In genomic region chr3:31533169-31533870, GRCh38 we compare ENCODE assay signal across 8 cellular contexts. TPM values are rescaled to one million over a fixed set of nuclear protein-coding genes. Genes with fewer than 3 reads are reported as not detected.
DNase-seq lines count a peak whose midpoint lies in the region; ATAC-seq, FAIRE-seq and TF ChIP-seq lines count a peak whose summit lies in the region.

No MANE protein-coding gene starts in this region.

- TF ChIP-seq RAD21 in K562 (CRISPR knock-in tag; conservative IDR thresholded peaks at IDR 0.05 in 1 of 2, IDR thresholded peaks at IDR 0.05 in 1 of 2), result peak in 1 of 2 experiments; percentile 19; a peak in 1 of 4 replicates

- intact Hi-C loops in K562 (cut with micrococcal nuclease), result loop anchor here (5.0 kb wide), 2 partner anchors 81 to 164 kb away; no protein-coding TSS in a partner anchor
- intact Hi-C loops in spleen (cut with DNase I; ENCODE audit: low total_unique reads), result no loop called here

- peak overlapping the region; percentile 80 for H3K4me2 ChIP-seq in K562 (ENCODE audit: insufficient read depth, low read length)

- H3K9me3 ChIP-seq in K562 (replicated peaks; ENCODE audit: control insufficient read depth, insufficient read depth, low read depth, low read length), result no peaks in the 10 kb centered on the region
- no peaks in the 10 kb centered on the region for H3K9me3 ChIP-seq in spleen

- peaks cover 40% of the 10 kb centered on the region for H4K20me1 ChIP-seq in K562 (replicated peaks; ENCODE audit: control insufficient read depth, insufficient read depth, low read length)

- H3K36me3 ChIP-seq in ACC112 (ENCODE audit: insufficient read depth, low read length), result no peaks in the 10 kb centered on the region
- peaks cover 15% of the 10 kb centered on the region for H3K36me3 ChIP-seq in K562 (ENCODE audit: control insufficient read depth, insufficient read depth, low read length)
- no peaks in the 10 kb centered on the region for H3K36me3 ChIP-seq in spleen

- H3K27me3 ChIP-seq in ACC112 (ENCODE audit: insufficient read depth, low read length) (no peaks in the 10 kb centered on the region), K562 (ENCODE audit: control insufficient read depth in 2 of 2, insufficient read depth in 2 of 2, low read length in 2 of 2) (no peaks in the 10 kb centered on the region), spleen (replicated peaks in 1 of 7) (no peaks in the 10 kb centered on the region)

- in situ Hi-C loops in GM18951 (cut with MboI; ENCODE audit: low sequenced_read_pairs, unreplicated experiment), result no loop called here
- in situ Hi-C loops in K562 (cut with MboI), result no loop called here

- no peaks in the 10 kb centered on the region for H3K9me1 ChIP-seq in K562 (ENCODE audit: control insufficient read depth, insufficient read depth, low read length)

- peak overlapping the region; percentile 98 to 99 for H3K9ac ChIP-seq in K562 (ENCODE audit: insufficient read depth in 1 of 2, low read depth in 2 of 2, low read length in 2 of 2)

- DNase-seq in T-helper 2 cell, result peak; percentile 23 to 77 (median 51)
- peak; percentile 52 to 62 (median 58) for DNase-seq in K562 (ENCODE audit: extremely low read depth in 1 of 4, low spot score in 3 of 4)
- peak; percentile 48 for DNase-seq in iPS-NIHi11 (ENCODE audit: low spot score)
- DNase-seq in spleen, result peak; percentile 94
- DNase-seq in DMS79 (lab: John Stamatoyannopoulos, UW), result no peak

- POLR2A ChIA-PET in K562 (lab: Yijun Ruan, JAX), result interaction anchor here (0.6 to 3.9 kb wide), 22 partner anchors 9 to 1325 kb away, joined by 3 to 34 read pairs (median 4); no protein-coding TSS in a partner anchor

- peak; percentile 2 for ATAC-seq in HG03280 (IDR thresholded peaks at IDR 0.05; ENCODE audit: unreplicated experiment)
- peak; percentile 14 for ATAC-seq in K562

- no peak for FAIRE-seq in K562 (lab: Jason Lieb, UNC)

- no TSS peak for BruUV-seq in K562 (replicated peaks; lab: Mats Ljungman, UMichigan)

- peak in 2 of 3 experiments; percentile 21 to 28; a peak in 3 of 6 replicates for TF ChIP-seq CTCF in K562 (IDR thresholded peaks at IDR 0.05 in 2 of 3, conservative IDR thresholded peaks at IDR 0.05 in 1 of 3; ENCODE audit: insufficient read depth in 2 of 3, low read depth in 1 of 3, low read length in 3 of 3)
- no peak for TF ChIP-seq CTCF in spleen (IDR thresholded peaks at IDR 0.05 in 8 of 11, conservative IDR thresholded peaks at IDR 0.05 in 3 of 11)

- TF ChIP-seq POLR2A in GM18951 (IDR thresholded peaks at IDR 0.05; ENCODE audit: extremely low read depth, insufficient read depth, insufficient read length), result peak; percentile 34
- TF ChIP-seq POLR2A in K562 (conservative IDR thresholded peaks at IDR 0.05), result no peak
- TF ChIP-seq POLR2A in spleen (IDR thresholded peaks at IDR 0.05), result no peak

- H3K4me1 ChIP-seq in ACC112 (ENCODE audit: control insufficient read depth, insufficient read depth, low read length, unreplicated experiment) (peaks cover 21% of the 10 kb centered on the region), K562 (replicated peaks in 1 of 2; ENCODE audit: control insufficient read depth in 2 of 2, insufficient read depth in 2 of 2, low read length in 2 of 2) (peaks cover 26 to 28% of the 10 kb centered on the region in 2 experiments), spleen (peaks cover 31 to 63% (median 58%) of the 10 kb centered on the region in 6 donors)

- peak overlapping the region; percentile 73 for H3K4me3 ChIP-seq in ACC112 (ENCODE audit: low read depth, low read length)
- peak overlapping the region; percentile 83 for H3K4me3 ChIP-seq in K562
- H3K4me3 ChIP-seq in spleen, result peak overlapping the region; percentile 86 to 95 (median 90)

- TF ChIP-seq EP300 in K562 (IDR thresholded peaks at IDR 0.05; ENCODE audit: low read length), result no peak

- WGBS in K562 (ENCODE audit: insufficient coverage, low coverage, missing lambda C conversion rate), result under 1% methylated on average over 69 of the region's 79 CpGs
- 0% methylated on average over 45 to 79 of the region's 79 CpGs for WGBS in spleen, 5 donors

- H3K79me2 ChIP-seq in ACC112 (ENCODE audit: control insufficient read depth, insufficient read depth, low read length, unreplicated experiment), result peaks cover 59% of the 10 kb centered on the region
- peaks cover 81% of the 10 kb centered on the region for H3K79me2 ChIP-seq in K562 (ENCODE audit: control insufficient read depth, insufficient read depth, low read length)

- H2AFZ ChIP-seq in ACC112 (ENCODE audit: low read length, unreplicated experiment), result peak overlapping the region; percentile 77
- H2AFZ ChIP-seq in K562 (ENCODE audit: low read depth, low read length), result peak overlapping the region; percentile 92

- CTCF ChIA-PET in K562 (lab: Yijun Ruan, JAX; ENCODE audit: low intra/inter-chr PET ratio), result interaction anchor here (0.6 kb wide), 1 partner anchor 62 kb away, joined by 3 read pairs; no protein-coding TSS in a partner anchor

- H3K27ac ChIP-seq in ACC112 (ENCODE audit: low read depth, low read length), result peak overlapping the region; percentile 92
- peak overlapping the region; percentile 97 for H3K27ac ChIP-seq in K562 (ENCODE audit: extremely low read depth, low read depth, low read length)
- peak overlapping the region; percentile 95 to 100 (median 98) for H3K27ac ChIP-seq in spleen

TF ChIP-seq in K562, 482 proteins besides CTCF, POLR2A, EP300 and RAD21 (continues in another document):
- TF ChIP-seq ZNF263 (CRISPR knock-in tag; IDR thresholded peaks at IDR 0.05; ENCODE audit: borderline replicate concordance), result peak; percentile 40; the same call in 1 of the 2 replicates
- TF ChIP-seq NKRF (IDR thresholded peaks at IDR 0.05; ENCODE audit: borderline replicate concordance), result 0 out of 2 replicates have a peak, but pooled peaks have one; percentile 28
- TF ChIP-seq, protein P1, sequence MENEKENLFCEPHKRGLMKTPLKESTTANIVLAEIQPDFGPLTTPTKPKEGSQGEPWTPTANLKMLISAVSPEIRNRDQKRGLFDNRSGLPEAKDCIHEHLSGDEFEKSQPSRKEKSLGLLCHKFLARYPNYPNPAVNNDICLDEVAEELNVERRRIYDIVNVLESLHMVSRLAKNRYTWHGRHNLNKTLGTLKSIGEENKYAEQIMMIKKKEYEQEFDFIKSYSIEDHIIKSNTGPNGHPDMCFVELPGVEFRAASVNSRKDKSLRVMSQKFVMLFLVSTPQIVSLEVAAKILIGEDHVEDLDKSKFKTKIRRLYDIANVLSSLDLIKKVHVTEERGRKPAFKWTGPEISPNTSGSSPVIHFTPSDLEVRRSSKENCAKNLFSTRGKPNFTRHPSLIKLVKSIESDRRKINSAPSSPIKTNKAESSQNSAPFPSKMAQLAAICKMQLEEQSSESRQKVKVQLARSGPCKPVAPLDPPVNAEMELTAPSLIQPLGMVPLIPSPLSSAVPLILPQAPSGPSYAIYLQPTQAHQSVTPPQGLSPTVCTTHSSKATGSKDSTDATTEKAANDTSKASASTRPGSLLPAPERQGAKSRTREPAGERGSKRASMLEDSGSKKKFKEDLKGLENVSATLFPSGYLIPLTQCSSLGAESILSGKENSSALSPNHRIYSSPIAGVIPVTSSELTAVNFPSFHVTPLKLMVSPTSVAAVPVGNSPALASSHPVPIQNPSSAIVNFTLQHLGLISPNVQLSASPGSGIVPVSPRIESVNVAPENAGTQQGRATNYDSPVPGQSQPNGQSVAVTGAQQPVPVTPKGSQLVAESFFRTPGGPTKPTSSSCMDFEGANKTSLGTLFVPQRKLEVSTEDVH (IDR thresholded peaks at IDR 0.05; ENCODE audit: low read depth, partially characterized antibody), result peak; percentile 43
- TF ChIP-seq CHD1 (IDR thresholded peaks at IDR 0.05; ENCODE audit: low read length), result peak; percentile 26
- TF ChIP-seq RBM22 (IDR thresholded peaks at IDR 0.05; ENCODE audit: low read depth, low read length, poor library complexity, severe bottlenecking), result peak; percentile 66
- peak; percentile 50; the same call in 1 of the 2 replicates for TF ChIP-seq SIN3B (IDR thresholded peaks at IDR 0.05; ENCODE audit: low read depth)
- TF ChIP-seq ZBTB17 (CRISPR knock-in tag; IDR thresholded peaks at IDR 0.05), result peak; percentile 35; the same call in 1 of the 2 replicates
- peak in 1 of 2 experiments; percentile 72; a peak in 1 of 4 replicates for TF ChIP-seq SIN3A (IDR thresholded peaks at IDR 0.05; ENCODE audit: borderline replicate concordance in 2 of 2, control insufficient read depth in 1 of 2, low read depth in 2 of 2, low read length in 2 of 2)

RNA-seq across cellular contexts. Expression of gene STT3B, which starts 0.6 kb away (rescaled TPM):
- 117 and 214 TPM in 2 replicates for total RNA-seq in K562 (2011; cell fraction: chromatin; rRNA removed; ENCODE audit: low replicate concordance)
- total RNA-seq in K562 (2011; cell fraction: nucleolus; rRNA removed), result 88.2 and 95.5 TPM in 2 replicates
- 186 and 203 TPM in 2 replicates for total RNA-seq in K562 (2011; cell fraction: nucleoplasm; rRNA removed)
- total RNA-seq in K562 (2014; rRNA removed), result 88.0 and 111 TPM in 2 replicates
- 144 TPM in 2 replicates for total RNA-seq in K562 (2014; rRNA removed; fragmentation: Illumina TruSeq; extraction: Trizol)
- total RNA-seq in K562 (2015; rRNA removed; fragmentation: Illumina TruSeq; extraction: Trizol), result 142 and 147 TPM in 2 replicates
- 111 and 114 TPM in 2 replicates for total RNA-seq in K562 (2021)
- 87.8 and 125 TPM in 2 replicates for polyA plus RNA-seq in K562 (2011; rRNA removed)
- 43.1 and 55.5 TPM in 2 replicates for polyA plus RNA-seq in K562 (2011; cell fraction: cytosol; rRNA removed)
- polyA plus RNA-seq in K562 (2011; cell fraction: nucleus; rRNA removed), result 33.7 and 45.5 TPM in 2 replicates
- 71.2 and 87.2 TPM in 2 replicates for polyA plus RNA-seq in K562 (2012)
- 80.5 and 100 TPM in 2 replicates for polyA plus RNA-seq in K562 (2014; fragmentation: Illumina TruSeq; extraction: Trizol)
- 10 to 100 TPM; 22.4 to 32.8 TPM for polyA plus RNA-seq in K562 (2014; fragmentation: Nextera tagmentation; extraction: Ambion mirVana)
- 76.8 and 85.9 TPM in 2 replicates for polyA plus RNA-seq in K562 (2014; rRNA removed)
- polyA minus RNA-seq in K562 (2011; rRNA and poly(A)+ RNA removed), result 169 and 173 TPM in 2 replicates
- polyA minus RNA-seq in K562 (2011; cell fraction: cytosol; rRNA and poly(A)+ RNA removed), result 50.8 and 65.5 TPM in 2 replicates
- 47.0 and 80.1 TPM in 2 replicates for polyA minus RNA-seq in K562 (2011; cell fraction: nucleus; rRNA and poly(A)+ RNA removed)
- total RNA-seq in spleen, result 100 to 1,000 TPM in 2 of 7 donors, 10 to 100 TPM in 5; 77.3 to 128 (median 94.2) TPM
- polyA plus RNA-seq in spleen, result 10 to 100 TPM; 28.4 to 35.2 (median 31.9) TPM

Comparison
In these comparisons a context has a peak if more than half of its experiments do, and no peak if none do; other contexts are left out.
1. CTCF ChIP-seq: peak in K562 (2 of 3); none in spleen (0 of 11).
2. Peak in every context shown above with its lines, with median percentiles within 50 percentile points of each other: H3K27ac ChIP-seq and H3K4me3 ChIP-seq.